In the genomic region with DNA sequence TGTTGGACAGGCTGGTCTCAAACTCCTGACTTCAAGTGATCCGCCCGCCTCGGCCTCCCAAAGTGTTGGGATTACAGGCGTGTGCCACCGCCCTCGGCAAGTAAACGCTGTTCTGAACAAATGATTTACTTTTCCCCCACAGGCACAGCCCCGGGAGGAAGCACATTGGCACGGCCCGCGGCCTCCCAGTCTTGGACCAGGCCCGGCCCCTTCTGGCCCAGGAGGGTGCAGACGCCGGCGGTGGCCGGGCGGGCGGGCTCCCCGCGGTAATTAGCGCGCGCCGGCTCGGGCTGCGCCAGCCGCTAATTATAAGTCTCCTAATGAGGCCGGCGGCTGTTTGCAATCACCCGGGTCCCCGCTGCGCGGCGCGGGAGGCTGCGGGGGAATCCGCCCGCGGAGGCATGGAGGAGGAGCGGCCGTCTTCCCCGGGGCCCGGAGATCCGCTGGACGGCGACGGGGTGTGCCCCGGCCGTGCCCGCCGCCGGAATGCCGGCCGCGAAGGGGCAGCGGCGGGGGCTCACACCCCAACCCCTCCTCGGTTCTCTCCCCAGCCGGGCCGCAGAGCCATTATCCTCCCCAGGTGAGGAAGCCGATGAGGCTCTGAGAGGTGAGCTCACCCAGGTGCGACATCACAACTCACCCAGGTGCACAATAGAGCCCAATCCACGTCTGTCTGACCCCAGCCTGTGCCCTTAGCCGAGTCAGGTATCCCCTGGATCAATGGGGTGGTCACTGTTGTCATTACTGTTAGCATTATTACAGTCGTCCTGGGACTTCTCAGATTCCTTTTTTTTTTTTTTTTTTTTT, we compare ENCODE assay signal across 9 cellular contexts. TPM values are rescaled to one million over a fixed set of nuclear protein-coding genes. Genes with fewer than 3 reads are reported as not detected.
DNase-seq lines count a peak whose midpoint lies in the region; TF ChIP-seq lines count a peak whose summit lies in the region.
"Had no signal": no experiment of that assay in that cellular context is flagged by ENCODE, and none has a peak within 500 bp of the region (broad histone marks: within the 10 kb centered on the region; RNA-seq: fewer than 3 reads in every experiment).

No MANE protein-coding gene starts in this region.

- no peaks in the 10 kb centered on the region for H3K9me3 ChIP-seq in transverse colon

- whole genome bisulfite sequencing in transverse colon (ENCODE audit: low coverage in 1 of 2), 2 donors = 2 to 10% methylated on average over 2 to 58 of the region's 65 CpGs

- in situ Hi-C loops in transverse colon (cut with MboI; ENCODE audit: low pct_ligation_motif_present in 1 of 4, low pct_unique_long_range_greater_than_20kb in 1 of 4, low sequenced_read_pairs in 3 of 4) = loop anchor here in 3 of 4 donors (5.0 to 10.0 kb wide), 4 partner anchors 60 to 130 kb away; a partner anchor contains a TSS

- peak; percentile 39 for DNase-seq in NCI-H2196 (lab: John Stamatoyannopoulos, UW; ENCODE audit: unreplicated experiment)
- no peak for DNase-seq in NCI-H2196 treated with DMSO at 0.1 percent for 48 hours (lab: John Stamatoyannopoulos, UW; ENCODE audit: unreplicated experiment)
- peak; percentile 74 for DNase-seq in OCI-M1 (lab: John Stamatoyannopoulos, UW)
- DNase-seq in activated T-helper 9 cell treated with anti-CD3 and anti-CD28 coated beads, Interleukin-2, amount 50 U/mL, for 16 hours (ENCODE audit: low read depth) = peak; percentile 52
- peak; percentile 55 for DNase-seq in germinal center (ENCODE audit: low spot score)
- peak; percentile 34 for DNase-seq in occipital lobe (lab: John Stamatoyannopoulos, UW)
- peak; percentile 84 for DNase-seq in transverse colon
- no peak for DNase-seq in cerebellar cortex (ENCODE audit: low spot score)

- TF ChIP-seq CTCF in transverse colon (IDR thresholded peaks at IDR 0.05) = peak; percentile 29 to 55 (median 36)

- peak overlapping the region; percentile 0 to 48 (median 39) for H3K4me3 ChIP-seq in transverse colon

- no peaks in the 10 kb centered on the region for H3K36me3 ChIP-seq in transverse colon

- no peaks in the 10 kb centered on the region for H3K27me3 ChIP-seq in transverse colon

- peak overlapping the region; percentile 64 to 74 (median 67) for H3K27ac ChIP-seq in transverse colon

- peak; percentile 54 for TF ChIP-seq POLR2A in transverse colon (IDR thresholded peaks at IDR 0.05)

- intact Hi-C loops in transverse colon (cut with DNase I; ENCODE audit: low total_unique reads) = loop anchor here (5.0 to 10.0 kb wide), 3 partner anchors 63 to 520 kb away; a partner anchor contains a TSS

- peaks cover 4 to 43% (median 24%) of the 10 kb centered on the region in 4 donors for H3K4me1 ChIP-seq in transverse colon

- TF ChIP-seq EP300 in transverse colon (IDR thresholded peaks at IDR 0.05; ENCODE audit: low read depth) = no peak

RNA-seq across cellular contexts. Expression of a gene that starts 3.3 kb away (rescaled TPM):
- total RNA-seq in occipital lobe (34.6 TPM), transverse colon (10 to 100 TPM in 3 of 4 donors, not detected in 1; 31.5 to 56.5 (median 43.7) TPM)

RNA-seq across cellular contexts. Expression of a gene that starts 50.4 kb away (rescaled TPM):
- total RNA-seq in occipital lobe (77.7 TPM), transverse colon (100 to 1,000 TPM; 204 to 317 (median 213) TPM)

RNA-seq across cellular contexts. Expression of a gene that starts 55.6 kb away (rescaled TPM):
- 20.6 TPM for total RNA-seq in occipital lobe
- total RNA-seq in transverse colon = 10 to 100 TPM; 20.9 to 34.9 (median 31.9) TPM

RNA-seq across cellular contexts. Expression of a gene that starts 55.9 kb away (rescaled TPM):
- total RNA-seq in occipital lobe (3.1 TPM), transverse colon (1 to 10 TPM in 2 of 4 donors, under 1 TPM in 1, not detected in 1; 0.60 to 7.5 (median 4.4) TPM)
- total RNA-seq: pulmonary artery endothelial cell had no signal

Comparison
In these comparisons a context has a peak if more than half of its experiments do, and no peak if none do; other contexts are left out.
1. DNase-seq: peak in NCI-H2196 (single experiment), OCI-M1 (single experiment), activated T-helper 9 cell treated with anti-CD3 and anti-CD28 coated beads, Interleukin-2, amount 50 U/mL, for 16 hours (single experiment), germinal center (single experiment), occipital lobe (single experiment) and transverse colon (single experiment); none in NCI-H2196 treated with DMSO at 0.1 percent for 48 hours (single experiment) and cerebellar cortex (single experiment).